In genomic region chr15:52397118-52397517, GRCh38 we compare ENCODE assay signal across 22 cellular contexts.
"Had no signal": no experiment of that assay in that cellular context is flagged by ENCODE, and none has a peak within 500 bp of the region (broad histone marks: within the 10 kb centered on the region; RNA-seq: fewer than 3 reads in every experiment).

No MANE protein-coding gene starts in this region.

- H3K4me1 ChIP-seq: right lobe of liver, thyroid gland, vagina had no signal

- H3K4me1 Mint-ChIP-seq: natural killer cell had no signal

- H3K27me3 ChIP-seq: dorsolateral prefrontal cortex, gastrocnemius medialis, ovary, right lobe of liver, thyroid gland, vagina had no signal

- H3K9me3 ChIP-seq: gastrocnemius medialis, ovary, psoas muscle, right lobe of liver, thyroid gland, vagina had no signal

- H3K9me3 Mint-ChIP-seq: memory B cell; natural killer cell; stimulated activated naive CD8-positive, alpha-beta T cell treated with anti-CD3 and anti-CD28 coated beads, Interleukin-15, amount 100 ng/mL, for 72 hours had no signal

- H3K27ac ChIP-seq: dorsolateral prefrontal cortex, gastrocnemius medialis, ovary, psoas muscle, right lobe of liver, thyroid gland, vagina had no signal

- H3K27me3 Mint-ChIP-seq: memory B cell; stimulated activated naive CD8-positive, alpha-beta T cell treated with anti-CD3 and anti-CD28 coated beads, Interleukin-15, amount 100 ng/mL, for 72 hours had no signal

- H3K36me3 ChIP-seq: ovary, right lobe of liver, thyroid gland, vagina had no signal

- H3K4me3 Mint-ChIP-seq: memory B cell; natural killer cell; stimulated activated naive CD8-positive, alpha-beta T cell treated with anti-CD3 and anti-CD28 coated beads, Interleukin-15, amount 100 ng/mL, for 72 hours had no signal

- ATAC-seq: gastrocnemius medialis; left colon; natural killer cell; psoas muscle; right lobe of liver; stimulated activated naive CD8-positive, alpha-beta T cell treated with anti-CD3 and anti-CD28 coated beads, Interleukin-15, amount 100 ng/mL, for 72 hours had no signal

- H3K27ac Mint-ChIP-seq: memory B cell; natural killer cell; stimulated activated naive CD8-positive, alpha-beta T cell treated with anti-CD3 and anti-CD28 coated beads, Interleukin-15, amount 100 ng/mL, for 72 hours had no signal

- H3K4me3 ChIP-seq: dorsolateral prefrontal cortex, gastrocnemius medialis, lung, ovary, psoas muscle, right lobe of liver, thyroid gland, vagina had no signal

- DNase-seq: dorsolateral prefrontal cortex; effector CD4-positive, alpha-beta T cell; gastrocnemius medialis; head of caudate nucleus; hippocampal formation; left colon; natural killer cell; occipital lobe; ovary; posterior cingulate gyrus; psoas muscle; right lobe of liver; small intestine; stimulated activated CD4-positive, alpha-beta T cell treated with anti-CD3 and anti-CD28 coated beads, Interleukin-15, amount 100 ng/mL, for 24 hours; stimulated activated CD4-positive, alpha-beta T cell treated with anti-CD3 and anti-CD28 coated beads, Interleukin-2, amount 100 ng/mL, for 48 hours; stimulated activated naive CD4-positive, alpha-beta T cell; stimulated activated naive CD8-positive, alpha-beta T cell treated with anti-CD3 and anti-CD28 coated beads, Interleukin-15, amount 100 ng/mL, for 72 hours; thyroid gland; trophoblast cell had no signal
